In the genomic region with DNA sequence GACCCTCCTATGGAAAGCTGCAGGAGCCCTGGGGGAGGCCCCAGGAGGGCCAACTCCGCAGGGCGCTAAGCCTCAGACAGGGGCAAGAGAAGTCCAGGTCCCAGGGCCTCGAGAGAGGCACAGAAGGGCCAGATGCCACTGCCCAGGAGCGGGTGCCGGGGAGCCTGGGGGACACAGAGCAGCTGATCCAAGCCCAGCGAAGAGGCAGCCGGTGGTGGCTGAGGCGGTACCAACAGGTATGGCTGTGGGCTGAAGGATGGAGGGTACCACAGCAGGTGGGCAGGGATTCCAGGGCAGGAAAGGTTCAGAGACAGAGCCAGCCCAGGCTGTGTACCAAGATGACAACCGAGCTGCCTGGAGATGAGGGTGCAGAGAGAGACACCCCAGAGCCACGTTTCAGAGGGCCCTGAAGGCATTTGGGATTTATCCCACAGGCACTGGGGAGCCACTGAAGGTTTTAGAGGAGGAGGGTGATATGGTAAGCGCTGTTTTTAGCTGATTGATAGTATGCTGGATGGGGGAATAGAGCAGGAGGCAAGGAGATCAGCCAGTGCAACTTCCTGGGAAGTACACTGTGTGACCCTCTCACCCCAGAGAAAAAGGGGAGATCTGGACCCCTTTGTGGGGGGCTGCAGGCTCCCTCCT, we compare ENCODE assay signal across 15 cellular contexts. TPM values are rescaled to one million over a fixed set of nuclear protein-coding genes. Genes with fewer than 3 reads are reported as not detected.
"Had no signal": no experiment of that assay in that cellular context is flagged by ENCODE, and none has a peak within 500 bp of the region (broad histone marks: within the 10 kb centered on the region; RNA-seq: fewer than 3 reads in every experiment).

No MANE protein-coding gene starts in this region.

- H3K27me3 ChIP-seq: ascending aorta, right atrium auricular region had no signal

- H3K27ac Mint-ChIP-seq: activated CD4-positive, alpha-beta memory T cell treated with anti-CD3 and anti-CD28 coated beads for 36 hours; activated naive CD8-positive, alpha-beta T cell treated with anti-CD3 and anti-CD28 coated beads, Interleukin-2, amount 50 U/mL, for 24 hours; T-helper 17 cell had no signal

- H3K36me3 ChIP-seq: ascending aorta, gastroesophageal sphincter, neutrophil, right atrium auricular region had no signal

- H3K27ac ChIP-seq: ascending aorta, epithelial cell of prostate, gastroesophageal sphincter, neutrophil, right atrium auricular region had no signal

- H3K4me3 Mint-ChIP-seq: activated CD4-positive, alpha-beta memory T cell treated with anti-CD3 and anti-CD28 coated beads for 36 hours; activated naive CD8-positive, alpha-beta T cell treated with anti-CD3 and anti-CD28 coated beads, Interleukin-2, amount 50 U/mL, for 24 hours; T-helper 17 cell had no signal

- H3K9me3 ChIP-seq: neutrophil had no signal

- H3K4me3 ChIP-seq: ascending aorta, gastroesophageal sphincter, right atrium auricular region, smooth muscle cell had no signal

- H3K4me1 Mint-ChIP-seq: T-helper 17 cell had no signal

- H3K4me2 ChIP-seq: smooth muscle cell had no signal

- H3K4me1 ChIP-seq: gastroesophageal sphincter had no signal

- ATAC-seq: gastroesophageal sphincter, T-helper 17 cell had no signal

- DNase-seq: activated CD4-positive, alpha-beta T cell treated with anti-CD3 and anti-CD28 coated beads for 1 hour; effector CD8-positive, alpha-beta T cell; hippocampal formation; T-helper 17 cell had no signal

RNA-seq across cellular contexts. Expression of a gene that starts 0.4 kb away (rescaled TPM):
- total RNA-seq: activated CD4-positive, alpha-beta memory T cell treated with anti-CD3 and anti-CD28 coated beads for 36 hours; ascending aorta; cardiac septum; gastroesophageal sphincter; kidney epithelial cell; liver; right atrium auricular region; smooth muscle cell; T-helper 17 cell had no signal
- polyA plus RNA-seq: smooth muscle cell had no signal

RNA-seq across cellular contexts. Expression of a gene that starts 47.4 kb away (rescaled TPM):
- total RNA-seq: activated CD4-positive, alpha-beta memory T cell treated with anti-CD3 and anti-CD28 coated beads for 36 hours; T-helper 17 cell had no signal
